ENCODE assay signal across 29 cellular contexts in the genomic region with DNA sequence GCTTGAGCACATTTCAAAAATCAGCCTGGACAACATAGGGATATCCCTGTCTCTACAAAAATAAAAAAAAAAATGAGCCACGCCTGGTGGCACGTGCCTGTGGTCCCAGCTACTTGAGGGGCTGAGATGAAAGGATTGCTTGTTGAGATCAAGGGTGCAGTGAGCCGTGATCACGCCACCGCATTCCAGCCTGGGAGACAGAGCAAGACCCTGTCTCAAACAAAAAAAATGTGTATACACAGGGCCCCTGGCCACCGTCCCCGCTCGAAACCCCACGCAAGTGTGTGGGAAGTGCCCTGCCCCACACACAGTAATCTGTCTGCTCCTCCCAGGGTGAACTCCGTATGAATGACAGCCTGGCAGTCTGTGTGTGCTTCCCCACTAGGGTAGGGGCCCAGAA.
"Had no signal": no experiment of that assay in that cellular context is flagged by ENCODE, and none has a peak within 500 bp of the region (broad histone marks: within the 10 kb centered on the region; RNA-seq: fewer than 3 reads in every experiment).

No MANE protein-coding gene starts in this region.

- H3K27me3 ChIP-seq: ascending aorta had no signal

- H3K4me1 Mint-ChIP-seq: activated CD4-positive, alpha-beta T cell treated with anti-CD3 and anti-CD28 coated beads, Interleukin-2, amount 10 ng/mL, durations not matched to agents 24 days and 14 days; activated naive CD4-positive, alpha-beta T cell treated with anti-CD3 and anti-CD28 coated beads, Interleukin-2, amount 10 ng/mL, durations not matched to agents 7 days and 5 days; activated naive CD8-positive, alpha-beta T cell treated with anti-CD3 and anti-CD28 coated beads, Interleukin-2, amount 10 ng/mL, durations not matched to agents 7 days and 5 days; stimulated activated effector memory CD8-positive, alpha-beta T cell treated with anti-CD3 and anti-CD28 coated beads, Interleukin-12 subunit alpha, Interleukin-12 subunit beta, amount 100 ng/mL, for 72 hours had no signal

- H3K4me3 Mint-ChIP-seq: activated CD4-positive, alpha-beta memory T cell treated with anti-CD3 and anti-CD28 coated beads for 36 hours; activated CD4-positive, alpha-beta T cell treated with anti-CD3 and anti-CD28 coated beads, Interleukin-2, amount 10 ng/mL, durations not matched to agents 24 days and 14 days; activated naive CD4-positive, alpha-beta T cell treated with anti-CD3 and anti-CD28 coated beads, Interleukin-2, amount 10 ng/mL, durations not matched to agents 7 days and 5 days; activated naive CD8-positive, alpha-beta T cell treated with anti-CD3 and anti-CD28 coated beads, Interleukin-2, amount 10 ng/mL, durations not matched to agents 7 days and 5 days; activated T-helper 1 cell treated with anti-CD3 and anti-CD28 coated beads, Interleukin-12 subunit alpha, Interleukin-12 subunit beta, Interleukin-2, Interleukin-4 antibody, amounts not matched to agents 30 ng/mL and 10 ng/mL and 1 ng/mL, durations not matched to agents 14 hours and 24 hours and 36 hours; endodermal cell; natural killer cell treated with Interleukin-12 subunit alpha and Interleukin-12 subunit beta and Interleukin-15 and Interleukin-18, amount 100 ng/mL, for 72 hours; stimulated activated effector memory CD8-positive, alpha-beta T cell treated with anti-CD3 and anti-CD28 coated beads, Interleukin-12 subunit alpha, Interleukin-12 subunit beta, amount 100 ng/mL, for 72 hours; stimulated activated naive CD8-positive, alpha-beta T cell treated with anti-CD3 and anti-CD28 coated beads, Interleukin-15, Interleukin-2, amounts not matched to agents 100 ng/mL and 50 ng/mL, for 24 hours; T-helper 17 cell had no signal

- H3K9me3 ChIP-seq: ascending aorta, lower lobe of right lung, upper lobe of right lung had no signal

- H3K9me3 Mint-ChIP-seq: activated CD4-positive, alpha-beta memory T cell treated with anti-CD3 and anti-CD28 coated beads for 36 hours; activated CD4-positive, alpha-beta T cell treated with anti-CD3 and anti-CD28 coated beads, Interleukin-2, amount 10 ng/mL, durations not matched to agents 24 days and 14 days; activated naive CD8-positive, alpha-beta T cell treated with anti-CD3 and anti-CD28 coated beads, Interleukin-2, amount 10 ng/mL, durations not matched to agents 7 days and 5 days; activated T-helper 1 cell treated with anti-CD3 and anti-CD28 coated beads, Interleukin-12 subunit alpha, Interleukin-12 subunit beta, Interleukin-2, Interleukin-4 antibody, amounts not matched to agents 30 ng/mL and 10 ng/mL and 1 ng/mL, durations not matched to agents 14 hours and 24 hours and 36 hours; natural killer cell treated with Interleukin-12 subunit alpha and Interleukin-12 subunit beta and Interleukin-15 and Interleukin-18, amount 100 ng/mL, for 72 hours; stimulated activated effector memory CD8-positive, alpha-beta T cell treated with anti-CD3 and anti-CD28 coated beads, Interleukin-12 subunit alpha, Interleukin-12 subunit beta, amount 100 ng/mL, for 72 hours; stimulated activated naive CD8-positive, alpha-beta T cell treated with anti-CD3 and anti-CD28 coated beads, Interleukin-15, Interleukin-2, amounts not matched to agents 100 ng/mL and 50 ng/mL, for 24 hours had no signal

- H3K27ac Mint-ChIP-seq: activated CD4-positive, alpha-beta memory T cell treated with anti-CD3 and anti-CD28 coated beads for 36 hours; activated CD4-positive, alpha-beta T cell treated with anti-CD3 and anti-CD28 coated beads, Interleukin-2, amount 10 ng/mL, durations not matched to agents 24 days and 14 days; activated naive CD4-positive, alpha-beta T cell treated with anti-CD3 and anti-CD28 coated beads, Interleukin-2, amount 10 ng/mL, durations not matched to agents 7 days and 5 days; activated naive CD8-positive, alpha-beta T cell treated with anti-CD3 and anti-CD28 coated beads, Interleukin-2, amount 10 ng/mL, durations not matched to agents 7 days and 5 days; activated T-helper 1 cell treated with anti-CD3 and anti-CD28 coated beads, Interleukin-12 subunit alpha, Interleukin-12 subunit beta, Interleukin-2, Interleukin-4 antibody, amounts not matched to agents 30 ng/mL and 10 ng/mL and 1 ng/mL, durations not matched to agents 14 hours and 24 hours and 36 hours; endodermal cell; natural killer cell treated with Interleukin-12 subunit alpha and Interleukin-12 subunit beta and Interleukin-15 and Interleukin-18, amount 100 ng/mL, for 72 hours; stimulated activated effector memory CD8-positive, alpha-beta T cell treated with anti-CD3 and anti-CD28 coated beads, Interleukin-12 subunit alpha, Interleukin-12 subunit beta, amount 100 ng/mL, for 72 hours; stimulated activated naive CD8-positive, alpha-beta T cell treated with anti-CD3 and anti-CD28 coated beads, Interleukin-15, Interleukin-2, amounts not matched to agents 100 ng/mL and 50 ng/mL, for 24 hours; T-helper 17 cell had no signal

- H3K4me3 ChIP-seq: ascending aorta, left lung, lower lobe of right lung, upper lobe of right lung had no signal

- H3K4me1 ChIP-seq: ascending aorta, left lung, lower lobe of right lung, upper lobe of right lung had no signal

- H3K27ac ChIP-seq: ascending aorta, left lung, lower lobe of right lung, upper lobe of right lung had no signal

- DNase-seq: activated CD4-positive, alpha-beta memory T cell treated with anti-CD3 and anti-CD28 coated beads for 36 hours; activated CD4-positive, alpha-beta T cell treated with anti-CD3 and anti-CD28 coated beads, Interleukin-2, amount 10 ng/mL, durations not matched to agents 24 days and 14 days; activated CD4-positive, CD25-positive, alpha-beta regulatory T cell treated with anti-CD3 and anti-CD28 coated beads, Interleukin-2, amount 50 U/mL, for 72 hours; activated CD8-positive, alpha-beta memory T cell treated with anti-CD3 and anti-CD28 coated beads, Interleukin-2, amount 50 U/mL, for 4 hours; activated effector memory CD4-positive, alpha-beta T cell treated with anti-CD3 and anti-CD28 coated beads, Interleukin-2, amount 50 U/mL, for 16 hours; activated naive CD4-positive, alpha-beta T cell treated with anti-CD3 and anti-CD28 coated beads, Interleukin-2, amount 10 ng/mL, durations not matched to agents 7 days and 5 days; activated naive CD8-positive, alpha-beta T cell treated with anti-CD3 and anti-CD28 coated beads, Interleukin-2, amount 10 ng/mL, durations not matched to agents 7 days and 5 days; activated T-cell treated with anti-CD3 and anti-CD28 coated beads, Interleukin-2, amount 50 U/mL, for 1 hour; caudate nucleus; cortex of kidney; endodermal cell; foreskin fibroblast; kidney glomerular epithelial cell; left lung; lower lobe of right lung; mesenchymal stem cell; occipital lobe; right cardiac atrium; stimulated activated CD4-positive, alpha-beta T cell treated with anti-CD3 and anti-CD28 coated beads, Interleukin-12 subunit alpha, Interleukin-12 subunit beta, amount 100 ng/mL, for 4 hours; stimulated activated CD4-positive, alpha-beta T cell treated with anti-CD3 and anti-CD28 coated beads, Interleukin-4, amount 100 ng/mL, for 1 hour; SW 1271; T-helper 17 cell; T1000; upper lobe of right lung had no signal

- H3K36me3 ChIP-seq: ascending aorta, left lung, lower lobe of right lung, upper lobe of right lung had no signal

- H3K36me3 Mint-ChIP-seq: activated CD4-positive, alpha-beta memory T cell treated with anti-CD3 and anti-CD28 coated beads for 36 hours; activated naive CD4-positive, alpha-beta T cell treated with anti-CD3 and anti-CD28 coated beads, Interleukin-2, amount 10 ng/mL, durations not matched to agents 7 days and 5 days; activated naive CD8-positive, alpha-beta T cell treated with anti-CD3 and anti-CD28 coated beads, Interleukin-2, amount 10 ng/mL, durations not matched to agents 7 days and 5 days; natural killer cell treated with Interleukin-12 subunit alpha and Interleukin-12 subunit beta and Interleukin-15 and Interleukin-18, amount 100 ng/mL, for 72 hours; stimulated activated effector memory CD8-positive, alpha-beta T cell treated with anti-CD3 and anti-CD28 coated beads, Interleukin-12 subunit alpha, Interleukin-12 subunit beta, amount 100 ng/mL, for 72 hours had no signal
